18 cellular contexts compared by ENCODE assay signal in the genomic region with DNA sequence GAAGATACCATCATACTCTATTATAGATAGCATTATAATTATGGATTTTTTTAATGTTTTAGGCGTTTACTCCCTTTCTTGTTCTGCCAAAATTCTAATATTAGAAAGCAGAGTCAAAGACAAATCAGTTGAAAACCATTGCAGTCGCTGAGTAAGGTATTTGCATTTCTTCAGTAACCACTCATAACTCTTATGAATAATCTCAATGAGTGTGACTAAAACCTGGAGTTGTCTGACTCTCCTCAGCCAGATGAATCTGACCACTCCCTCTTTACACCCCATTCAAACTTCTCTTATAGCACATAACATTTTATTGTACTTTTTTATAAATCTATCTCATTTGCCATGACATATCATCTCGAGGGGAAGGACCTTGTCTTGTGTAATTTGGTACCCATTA.
DNase-seq lines count a peak whose midpoint lies in the region; ATAC-seq, FAIRE-seq and TF ChIP-seq lines count a peak whose summit lies in the region.
"Had no signal": no experiment of that assay in that cellular context is flagged by ENCODE, and none has a peak within 500 bp of the region (broad histone marks: within the 10 kb centered on the region; RNA-seq: fewer than 3 reads in every experiment).

No MANE protein-coding gene starts in this region.

- H3K79me2 ChIP-seq in astrocyte (ENCODE audit: insufficient read depth, low read length): no peaks in the 10 kb centered on the region

- H3K27ac ChIP-seq in astrocyte (ENCODE audit: low read depth, low read length): no peak overlapping the region
- H3K27ac ChIP-seq: BLaER1 treated with 17β-estradiol and CSF1 and Interleukin-3, amounts not matched to agents 10 nM and 100 nM; GM23248 had no signal

- H2AFZ ChIP-seq in astrocyte (ENCODE audit: low read depth, low read length): no peak overlapping the region
- H2AFZ ChIP-seq: GM23248 had no signal

- no peak overlapping the region for H3K27ac Mint-ChIP-seq in astrocyte (ENCODE audit: unreplicated experiment)
- H3K27ac Mint-ChIP-seq: CD8-positive, alpha-beta T cell; IgD-negative memory B cell had no signal

- peaks cover 2% of the 10 kb centered on the region for H3K9me3 Mint-ChIP-seq in astrocyte (ENCODE audit: unreplicated experiment)

- no peak overlapping the region for H3K4me3 ChIP-seq in astrocyte (ENCODE audit: insufficient read depth, low read depth, low read length)
- H3K4me3 ChIP-seq: BLaER1 treated with 17β-estradiol and CSF1 and Interleukin-3, amounts not matched to agents 10 nM and 100 nM; GM23248 had no signal

- no peak for FAIRE-seq in astrocyte (lab: Jason Lieb, UNC)
- FAIRE-seq: H54, HepG2 had no signal

- H3K36me3 ChIP-seq in astrocyte (ENCODE audit: insufficient read depth, low read length): no peaks in the 10 kb centered on the region
- H3K36me3 ChIP-seq: BLaER1 treated with 17β-estradiol and CSF1 and Interleukin-3, amounts not matched to agents 10 nM and 100 nM had no signal

- H3K36me3 Mint-ChIP-seq in astrocyte (ENCODE audit: low read depth, unreplicated experiment): no peaks in the 10 kb centered on the region
- H3K36me3 Mint-ChIP-seq: CD8-positive, alpha-beta T cell; IgD-negative memory B cell had no signal

- no peaks in the 10 kb centered on the region for H3K9me3 ChIP-seq in astrocyte (ENCODE audit: insufficient read depth, low read depth, low read length)
- H3K9me3 ChIP-seq: BLaER1 treated with 17β-estradiol and CSF1 and Interleukin-3, amounts not matched to agents 10 nM and 100 nM had no signal

- H3K4me2 ChIP-seq in astrocyte (ENCODE audit: low read length): no peak overlapping the region
- H3K4me2 ChIP-seq: BLaER1 treated with 17β-estradiol and CSF1 and Interleukin-3, amounts not matched to agents 10 nM and 100 nM had no signal

- ATAC-seq in GM18858 (IDR thresholded peaks at IDR 0.05; ENCODE audit: unreplicated experiment) (peak; percentile 61), HG02852 (IDR thresholded peaks at IDR 0.05; ENCODE audit: unreplicated experiment) (peak; percentile 54), HG03097 (IDR thresholded peaks at IDR 0.05; ENCODE audit: low FRiP score, unreplicated experiment) (no peak), HG03354 (IDR thresholded peaks at IDR 0.05; ENCODE audit: poor library complexity, severe bottlenecking, unreplicated experiment) (no peak), HG03378 (IDR thresholded peaks at IDR 0.05; ENCODE audit: unreplicated experiment) (no peak)
- ATAC-seq: CD8-positive, alpha-beta T cell; HepG2 had no signal

- DNase-seq in astrocyte (ENCODE audit: low read depth) (peak; percentile 21), NCI-H510A (lab: John Stamatoyannopoulos, UW) (no peak)
- DNase-seq: 8988T; Calu3; CD8-positive, alpha-beta T cell; DMS79 treated with DMSO at 0.1 percent for 48 hours; GF-D8; GM23248; KBM-7 had no signal

- no peak overlapping the region for H3K4me3 Mint-ChIP-seq in astrocyte (ENCODE audit: unreplicated experiment)
- H3K4me3 Mint-ChIP-seq: CD8-positive, alpha-beta T cell; IgD-negative memory B cell had no signal

- no peaks in the 10 kb centered on the region for H3K27me3 ChIP-seq in astrocyte (ENCODE audit: insufficient read depth, low read length)
- H3K27me3 ChIP-seq: BLaER1 treated with 17β-estradiol and CSF1 and Interleukin-3, amounts not matched to agents 10 nM and 100 nM had no signal

- no peaks in the 10 kb centered on the region for H3K4me1 Mint-ChIP-seq in astrocyte (ENCODE audit: low read depth, unreplicated experiment)
- H3K4me1 Mint-ChIP-seq: IgD-negative memory B cell had no signal

- no peak for TF ChIP-seq CTCF in astrocyte (IDR thresholded peaks at IDR 0.05; ENCODE audit: insufficient read depth, low read depth, low read length)

- no peaks in the 10 kb centered on the region for H3K27me3 Mint-ChIP-seq in astrocyte (ENCODE audit: low read depth, unreplicated experiment)
- H3K27me3 Mint-ChIP-seq: IgD-negative memory B cell had no signal

- no peak overlapping the region for H3K9ac ChIP-seq in astrocyte (ENCODE audit: low read length)
- H3K9ac ChIP-seq: BLaER1 treated with 17β-estradiol and CSF1 and Interleukin-3, amounts not matched to agents 10 nM and 100 nM; GM23248 had no signal

- H4K20me1 ChIP-seq in astrocyte (ENCODE audit: insufficient read depth, low read length): no peaks in the 10 kb centered on the region
- H4K20me1 ChIP-seq: BLaER1 treated with 17β-estradiol and CSF1 and Interleukin-3, amounts not matched to agents 10 nM and 100 nM had no signal

- H3K4me1 ChIP-seq in astrocyte (ENCODE audit: insufficient read depth, low read length): no peaks in the 10 kb centered on the region
- H3K4me1 ChIP-seq: BLaER1 treated with 17β-estradiol and CSF1 and Interleukin-3, amounts not matched to agents 10 nM and 100 nM had no signal

Comparison
In these comparisons a context has a peak if more than half of its experiments do, and no peak if none do; other contexts are left out.
1. ATAC-seq: peak in GM18858 (single experiment) and HG02852 (single experiment); none in HG03097 (single experiment), HG03354 (single experiment) and HG03378 (single experiment).